16 cellular contexts compared by ENCODE assay signal in the genomic region with DNA sequence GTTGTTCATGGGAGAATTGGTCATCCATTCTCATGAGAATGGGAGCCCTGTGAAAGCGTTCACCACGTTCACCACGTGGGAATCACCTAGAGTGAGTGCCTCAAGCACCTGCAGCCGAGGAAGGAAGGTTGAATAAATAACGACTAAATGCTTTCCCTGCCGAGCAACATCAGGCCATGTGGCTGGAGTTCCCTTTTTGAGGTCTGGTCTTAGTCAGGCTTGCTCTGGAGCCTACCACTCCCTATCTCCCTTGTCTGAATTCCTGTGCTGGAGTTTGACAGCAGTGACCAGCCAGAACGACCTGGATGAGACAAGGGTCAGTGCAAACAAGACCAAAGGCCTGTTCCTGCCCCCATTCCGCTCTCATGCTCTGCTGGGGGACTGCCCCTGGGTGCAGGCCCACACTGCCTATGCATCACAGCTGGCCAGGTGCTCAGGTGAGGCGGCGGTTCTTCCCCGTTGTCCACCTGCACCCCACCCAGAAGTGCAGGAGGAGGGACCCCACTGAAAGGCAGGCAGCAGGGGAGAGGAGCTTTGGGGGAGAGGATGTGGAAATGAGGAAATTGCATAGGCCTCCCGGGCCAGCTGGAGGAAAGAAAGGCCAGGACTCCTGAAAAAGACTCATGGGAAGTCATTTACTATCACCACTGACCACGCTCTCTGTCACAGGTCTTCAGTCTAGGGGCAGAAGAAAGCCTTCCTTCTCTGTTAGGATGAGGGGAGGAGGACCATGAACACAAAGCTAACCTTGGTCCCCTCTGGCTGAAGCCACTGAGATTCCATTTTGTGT. TPM values are rescaled to one million over a fixed set of nuclear protein-coding genes. Genes with fewer than 3 reads are reported as not detected.
DNase-seq lines count a peak whose midpoint lies in the region; TF ChIP-seq lines count a peak whose summit lies in the region.
"Had no signal": no experiment of that assay in that cellular context is flagged by ENCODE, and none has a peak within 500 bp of the region (broad histone marks: within the 10 kb centered on the region; RNA-seq: fewer than 3 reads in every experiment).

No MANE protein-coding gene starts in this region.

- H3K27me3 ChIP-seq in parathyroid adenoma (ENCODE audit: control insufficient read depth, insufficient read depth, low read length) = no peaks in the 10 kb centered on the region
- H3K27me3 ChIP-seq: colonic mucosa had no signal

- intact Hi-C loops in CD14-positive monocyte (cut with micrococcal nuclease) = loop anchor here (5.0 kb wide), 2 partner anchors 36 to 46 kb away; no protein-coding TSS in a partner anchor
- intact Hi-C loops in dendritic cell treated with granulocyte-macrophage colony-stimulating factor and Interleukin-4, amounts not matched to agents 40 ng/mL and 50 ng/mL, for 4 days (cut with micrococcal nuclease) = loop anchor here (2.0 kb wide), 1 partner anchor 28 kb away; no protein-coding TSS in a partner anchor

- peaks cover 0 to 2% (median 1%) of the 10 kb centered on the region in 3 donors for H3K27me3 Mint-ChIP-seq in CD14-positive monocyte (ENCODE audit: low read depth in 3 of 3)
- no peaks in the 10 kb centered on the region for H3K27me3 Mint-ChIP-seq in dendritic cell treated with granulocyte-macrophage colony-stimulating factor and Interleukin-4, amounts not matched to agents 40 ng/mL and 50 ng/mL, for 4 days

- H3K9me3 ChIP-seq in parathyroid adenoma (ENCODE audit: control insufficient read depth, low read length) = no peaks in the 10 kb centered on the region
- H3K9me3 ChIP-seq: colonic mucosa had no signal

- no peaks in the 10 kb centered on the region for H3K79me2 ChIP-seq in parathyroid adenoma

- H3K4me3 ChIP-seq in NB4 (ENCODE audit: low read depth, low read length) = no peak overlapping the region
- H3K4me3 ChIP-seq in parathyroid adenoma (ENCODE audit: low read depth, low read length) = no peak overlapping the region
- H3K4me3 ChIP-seq: colonic mucosa had no signal

- H3K36me3 Mint-ChIP-seq in CD14-positive monocyte = no peaks in the 10 kb centered on the region
- H3K36me3 Mint-ChIP-seq in dendritic cell treated with granulocyte-macrophage colony-stimulating factor and Interleukin-4, amounts not matched to agents 40 ng/mL and 50 ng/mL, for 4 days (ENCODE audit: low read depth) = no peaks in the 10 kb centered on the region
- H3K36me3 Mint-ChIP-seq: type B pancreatic cell had no signal

- peak; percentile 66 for DNase-seq in CD14-positive monocyte (ENCODE audit: low spot score)
- DNase-seq in NB4 (ENCODE audit: low read depth) = peak; percentile 79
- DNase-seq in NCI-H1105 (lab: John Stamatoyannopoulos, UW) = no peak
- no peak for DNase-seq in NCI-H2196 treated with DMSO at 0.1 percent for 48 hours (lab: John Stamatoyannopoulos, UW; ENCODE audit: unreplicated experiment)
- DNase-seq in hepatic stellate cell (ENCODE audit: low spot score) = no peak
- no peak for DNase-seq in hippocampal formation (lab: John Stamatoyannopoulos, UW)
- DNase-seq: activated CD4-positive, alpha-beta T cell treated with anti-CD3 and anti-CD28 coated beads, Interleukin-2, amount 10 ng/mL, durations not matched to agents 7 days and 5 days; activated T-cell treated with anti-CD3 and anti-CD28 coated beads, Interleukin-2, amount 50 U/mL, for 48 hours; amniotic stem cell; colonic mucosa; NCI-H2029 treated with DMSO at 0.1 percent for 48 hours had no signal

- H3K4me1 ChIP-seq in parathyroid adenoma = no peaks in the 10 kb centered on the region
- H3K4me1 ChIP-seq: colonic mucosa had no signal

- H3K4me2 ChIP-seq in parathyroid adenoma (ENCODE audit: low read length) = no peak overlapping the region
- H3K4me2 ChIP-seq: KMS-11 had no signal

- H3K4me1 Mint-ChIP-seq in CD14-positive monocyte = peaks cover 97% of the 10 kb centered on the region
- H3K4me1 Mint-ChIP-seq in dendritic cell treated with granulocyte-macrophage colony-stimulating factor and Interleukin-4, amounts not matched to agents 40 ng/mL and 50 ng/mL, for 4 days (ENCODE audit: low read depth) = peaks cover 88% of the 10 kb centered on the region

- no peak for TF ChIP-seq CTCF in CD14-positive monocyte (IDR thresholded peaks at IDR 0.05)
- no peak for TF ChIP-seq CTCF in NB4 (IDR thresholded peaks at IDR 0.05; ENCODE audit: low read depth, low read length)
- no peak for TF ChIP-seq CTCF in parathyroid adenoma (IDR thresholded peaks at IDR 0.05)

- no peak for TF ChIP-seq POLR2A in NB4 (IDR thresholded peaks at IDR 0.05; ENCODE audit: extremely low read depth, insufficient read length)

- H3K36me3 ChIP-seq in parathyroid adenoma (ENCODE audit: control insufficient read depth, insufficient read depth, low read length) = no peaks in the 10 kb centered on the region
- H3K36me3 ChIP-seq: colonic mucosa had no signal

- no peak overlapping the region for H2AFZ ChIP-seq in parathyroid adenoma

- H3K27ac Mint-ChIP-seq in CD14-positive monocyte = peak overlapping the region; percentile 90 to 99 (median 96)
- H3K27ac Mint-ChIP-seq in dendritic cell treated with granulocyte-macrophage colony-stimulating factor and Interleukin-4, amounts not matched to agents 40 ng/mL and 50 ng/mL, for 4 days = peak overlapping the region; percentile 98
- H3K27ac Mint-ChIP-seq: activated CD4-positive, alpha-beta T cell treated with anti-CD3 and anti-CD28 coated beads, Interleukin-2, amount 10 ng/mL, durations not matched to agents 7 days and 5 days; type B pancreatic cell had no signal

- H3K9me3 Mint-ChIP-seq in CD14-positive monocyte = no peaks in the 10 kb centered on the region
- H3K9me3 Mint-ChIP-seq in dendritic cell treated with granulocyte-macrophage colony-stimulating factor and Interleukin-4, amounts not matched to agents 40 ng/mL and 50 ng/mL, for 4 days = no peaks in the 10 kb centered on the region
- H3K9me3 Mint-ChIP-seq: activated CD4-positive, alpha-beta T cell treated with anti-CD3 and anti-CD28 coated beads, Interleukin-2, amount 10 ng/mL, durations not matched to agents 7 days and 5 days; type B pancreatic cell had no signal

- no peak overlapping the region for H3K9ac ChIP-seq in parathyroid adenoma
- H3K9ac ChIP-seq: KMS-11 had no signal

- peak overlapping the region; percentile 15 for H3K27ac ChIP-seq in parathyroid adenoma
- H3K27ac ChIP-seq: colonic mucosa, KMS-11 had no signal

- H3K4me3 Mint-ChIP-seq in CD14-positive monocyte = peak overlapping the region; percentile 41 to 63
- no peak overlapping the region for H3K4me3 Mint-ChIP-seq in dendritic cell treated with granulocyte-macrophage colony-stimulating factor and Interleukin-4, amounts not matched to agents 40 ng/mL and 50 ng/mL, for 4 days
- H3K4me3 Mint-ChIP-seq: activated CD4-positive, alpha-beta T cell treated with anti-CD3 and anti-CD28 coated beads, Interleukin-2, amount 10 ng/mL, durations not matched to agents 7 days and 5 days; type B pancreatic cell had no signal

RNA-seq across cellular contexts. Expression of gene KCNMB1, which starts 28.3 kb away (rescaled TPM):
- 1 to 10 TPM in 1 of 2 donors, under 1 TPM in 1; 0.79 to 1.2 TPM for polyA plus RNA-seq in CD14-positive monocyte
- polyA plus RNA-seq: AG04450 had no signal

Comparison
In these comparisons a context has a peak if more than half of its experiments do, and no peak if none do; other contexts are left out.
1. DNase-seq: peak in CD14-positive monocyte (single experiment) and NB4 (single experiment); none in NCI-H1105 (single experiment), NCI-H2196 treated with DMSO at 0.1 percent for 48 hours (single experiment), hepatic stellate cell (single experiment) and hippocampal formation (0 of 2).